In the genomic region with DNA sequence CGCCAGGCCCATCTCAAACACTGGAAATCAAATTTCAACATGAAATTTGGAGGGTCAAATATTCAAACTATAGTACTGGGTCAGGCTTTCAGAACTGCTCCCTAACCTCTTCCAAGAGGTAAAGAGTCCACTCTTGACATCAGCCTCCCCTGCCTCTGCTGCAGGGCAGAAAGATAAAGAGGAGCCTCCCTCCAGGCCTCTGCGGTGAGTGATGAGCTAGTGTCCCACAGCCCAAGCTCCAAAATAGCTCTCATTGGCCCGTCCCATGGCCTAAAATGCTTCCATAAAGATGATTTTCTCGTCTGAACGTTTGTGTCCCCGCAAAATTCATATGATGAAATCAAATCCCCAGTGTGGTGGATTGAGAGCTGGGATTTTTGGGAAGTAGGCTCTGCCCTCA, we compare ENCODE assay signal across 9 cellular contexts. TPM values are rescaled to one million over a fixed set of nuclear protein-coding genes. Genes with fewer than 3 reads are reported as not detected.
"Had no signal": no experiment of that assay in that cellular context is flagged by ENCODE, and none has a peak within 500 bp of the region (broad histone marks: within the 10 kb centered on the region; RNA-seq: fewer than 3 reads in every experiment).

No MANE protein-coding gene starts in this region.

- H3K4me3 ChIP-seq: GM23248, GM23338, HAP-1 had no signal

- H3K27ac Mint-ChIP-seq: GM23338, H9, HFFc6 had no signal

- DNase-seq: GM23248, GOT3, H7, H9, HCEC 1CT, HFFc6 had no signal

- H3K9me3 Mint-ChIP-seq: GM23338, H9, HFFc6 had no signal

- H3K9me3 ChIP-seq: HAP-1 had no signal

- H2AFZ ChIP-seq: GM23248, GM23338 had no signal

- H3K4me2 ChIP-seq: GM23338 had no signal

- H3K27ac ChIP-seq: GM23248 had no signal

- H3K36me3 ChIP-seq: HAP-1 had no signal

- H3K4me3 Mint-ChIP-seq: GM23338, H9, HFFc6 had no signal

RNA-seq across cellular contexts. Expression of gene ACTA1, which starts 57.4 kb away (rescaled TPM):
- total RNA-seq: H4, HFFc6 had no signal
